Comparison of ENCODE assay signal across 8 cellular contexts in the genomic region with DNA sequence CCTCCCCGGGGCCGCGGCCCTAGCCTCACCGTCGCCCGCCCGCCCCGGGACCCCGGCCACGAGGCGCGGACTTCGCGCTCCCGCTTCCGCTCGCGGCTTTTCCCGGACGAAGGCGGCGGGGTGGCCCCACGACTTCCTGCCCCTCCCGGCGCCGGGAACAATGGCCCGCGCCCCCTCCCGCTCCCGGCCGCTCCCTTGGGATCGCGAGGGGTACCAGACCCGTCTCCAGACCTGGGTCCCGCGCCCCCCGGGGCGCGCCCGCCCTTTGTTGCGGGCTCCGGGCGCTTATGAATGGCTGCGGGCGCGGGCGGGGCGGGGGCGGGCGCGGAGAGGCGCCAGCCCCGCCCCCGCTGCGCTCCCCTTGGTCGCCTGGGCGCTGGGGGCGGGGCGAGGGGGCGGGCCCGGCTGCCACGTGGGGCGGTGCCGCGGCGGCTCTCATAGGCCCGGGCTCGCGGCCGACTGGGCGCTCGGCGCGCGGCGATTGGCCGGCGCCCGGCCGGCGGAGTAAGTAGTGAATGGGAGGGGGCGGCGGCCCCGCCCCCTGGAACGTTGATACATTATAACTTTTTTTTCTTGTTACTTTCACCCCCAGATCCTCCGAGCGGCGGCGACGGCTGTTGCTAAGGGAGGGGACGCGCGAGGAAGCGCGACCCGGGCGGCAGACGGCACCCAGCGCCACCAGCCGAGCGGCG. TPM values are rescaled to one million over a fixed set of nuclear protein-coding genes. Genes with fewer than 3 reads are reported as not detected.
DNase-seq lines count a peak whose midpoint lies in the region; ATAC-seq and TF ChIP-seq lines count a peak whose summit lies in the region.

No MANE protein-coding gene starts in this region.

- no peaks in the 10 kb centered on the region for H3K27me3 ChIP-seq in AG04450 (ENCODE audit: control insufficient read depth, insufficient read depth, low read length)

- DNase-seq in AG04450 (ENCODE audit: low read depth, low spot score) (peak; percentile 89), NCI-H446 treated with DMSO at 0.1 percent for 48 hours (lab: John Stamatoyannopoulos, UW) (peak; percentile 96), cerebellar cortex (ENCODE audit: low spot score) (peak; percentile 92), kidney glomerular epithelial cell (lab: John Stamatoyannopoulos, UW) (peak; percentile 95)
- peak; percentile 86 to 92 for DNase-seq in stimulated activated CD4-positive, alpha-beta T cell treated with anti-CD3 and anti-CD28 coated beads, Interleukin-15, amount 100 ng/mL, for 48 hours (ENCODE audit: low read depth in 2 of 2)

- TF ChIP-seq CTCF in AG04450 (IDR thresholded peaks at IDR 0.05; ENCODE audit: low read depth, low read length) = no peak

- H3K4me3 ChIP-seq in AG04450 (ENCODE audit: low read depth, low read length) = peak overlapping the region; percentile 86

- H3K9me3 ChIP-seq in AG04450 (ENCODE audit: control insufficient read depth, insufficient read depth, low read length) = no peaks in the 10 kb centered on the region; the same call in 1 of the 2 replicates

- H3K27ac ChIP-seq in AG04450 (ENCODE audit: low read depth, low read length) = peak overlapping the region; percentile 78

- POLR2A ChIA-PET in AG04450 (lab: Yijun Ruan, JAX) = interaction anchor here (0.5 to 1.0 kb wide), 10 partner anchors 8 to 221 kb away, joined by 3 to 28 read pairs (median 4); a partner anchor contains a TSS

- CTCF ChIA-PET in AG04450 (lab: Charles Lee) = no interaction called here

- ATAC-seq in GM19025 (IDR thresholded peaks at IDR 0.05; ENCODE audit: low read depth, unreplicated experiment) (peak; percentile 50), HG03196 (IDR thresholded peaks at IDR 0.05; ENCODE audit: unreplicated experiment) (peak; percentile 39)
- ATAC-seq in activated CD4-positive, CD25-positive, alpha-beta regulatory T cell treated with anti-CD3 and anti-CD28 coated beads, Interleukin-2, amount 50 U/mL, for 24 hours = peak; percentile 65 to 71

RNA-seq across cellular contexts. Expression of a gene that starts 1.1 kb away (rescaled TPM):
- 6.6 and 10.6 TPM in 2 replicates for polyA plus RNA-seq in AG04450 (2011; rRNA removed)
- polyA minus RNA-seq in AG04450 (2011; rRNA and poly(A)+ RNA removed) = 16.1 and 21.3 TPM in 2 replicates

RNA-seq across cellular contexts. Expression of a gene that starts 7.9 kb away (rescaled TPM):
- 36.4 and 55.1 TPM in 2 replicates for polyA plus RNA-seq in AG04450 (2011; rRNA removed)
- 19.4 and 21.4 TPM in 2 replicates for polyA minus RNA-seq in AG04450 (2011; rRNA and poly(A)+ RNA removed)

RNA-seq across cellular contexts. Expression of a gene that starts 11.6 kb away (rescaled TPM):
- polyA plus RNA-seq in AG04450 (2011; rRNA removed) = 1.1 and 1.6 TPM in 2 replicates
- 0.55 and 0.91 TPM in 2 replicates for polyA minus RNA-seq in AG04450 (2011; rRNA and poly(A)+ RNA removed)

RNA-seq across cellular contexts. Expression of a gene that starts 19.7 kb away (rescaled TPM):
- polyA plus RNA-seq in AG04450 (2011; rRNA removed) = 269 and 274 TPM in 2 replicates
- 121 and 143 TPM in 2 replicates for polyA minus RNA-seq in AG04450 (2011; rRNA and poly(A)+ RNA removed)

RNA-seq across cellular contexts. Expression of a gene that starts 25.9 kb away (rescaled TPM):
- polyA plus RNA-seq in AG04450 (2011; rRNA removed) = 16.6 and 29.1 TPM in 2 replicates
- 3.8 and 4.7 TPM in 2 replicates for polyA minus RNA-seq in AG04450 (2011; rRNA and poly(A)+ RNA removed)

Comparison
In these comparisons a context has a peak if more than half of its experiments do, and no peak if none do; other contexts are left out.
1. Peak in every context shown above with its lines: DNase-seq, ATAC-seq, H3K4me3 ChIP-seq and H3K27ac ChIP-seq.